17 cellular contexts compared by ENCODE assay signal in genomic region chr10:132137111-132138072, GRCh38.
"Had no signal": no experiment of that assay in that cellular context is flagged by ENCODE, and none has a peak within 500 bp of the region (broad histone marks: within the 10 kb centered on the region; RNA-seq: fewer than 3 reads in every experiment).

No MANE protein-coding gene starts in this region.

- H3K4me3 Mint-ChIP-seq: activated T-cell treated with anti-CD3 and anti-CD28 coated beads, Interleukin-2, amount 50 U/mL, for 24 hours; naive thymus-derived CD8-positive, alpha-beta T cell; T-helper 2 cell treated with Interferon-gamma antibody and Interleukin-4, amounts not matched to agents 5 μg/mL and 100 μg/mL, for 36 hours had no signal

- H3K27me3 ChIP-seq: colonic mucosa, right lobe of liver, SJSA1 had no signal

- H3K36me3 ChIP-seq: colonic mucosa, right lobe of liver, SJSA1, thoracic aorta had no signal

- H3K36me3 Mint-ChIP-seq: activated naive CD4-positive, alpha-beta T cell treated with anti-CD3 and anti-CD28 coated beads, Interleukin-2, amount 50 U/mL, for 72 hours; naive thymus-derived CD8-positive, alpha-beta T cell had no signal

- DNase-seq: activated CD4-positive, alpha-beta T cell treated with anti-CD3 and anti-CD28 coated beads, Interleukin-2, amount 50 U/mL, for 48 hours; activated gamma-delta T cell; activated T-cell treated with anti-CD3 and anti-CD28 coated beads, Interleukin-2, amount 50 U/mL, for 24 hours; caudate nucleus; colonic mucosa; effector CD4-positive, alpha-beta T cell; hypothalamus; kidney glomerular epithelial cell; SW 1271 had no signal

- H3K27ac ChIP-seq: colonic mucosa, esophagus muscularis mucosa, psoas muscle, right lobe of liver, SJSA1, thoracic aorta had no signal

- H3K9me3 ChIP-seq: colonic mucosa, esophagus muscularis mucosa, psoas muscle, right lobe of liver, SJSA1, thoracic aorta had no signal

- H3K4me3 ChIP-seq: colonic mucosa, esophagus muscularis mucosa, psoas muscle, right lobe of liver, SJSA1, thoracic aorta had no signal

- H3K4me1 ChIP-seq: colonic mucosa, psoas muscle, right lobe of liver, SJSA1 had no signal

- H3K27ac Mint-ChIP-seq: activated T-cell treated with anti-CD3 and anti-CD28 coated beads, Interleukin-2, amount 50 U/mL, for 24 hours; T-helper 2 cell treated with Interferon-gamma antibody and Interleukin-4, amounts not matched to agents 5 μg/mL and 100 μg/mL, for 36 hours had no signal

- H3K9me3 Mint-ChIP-seq: activated naive CD4-positive, alpha-beta T cell treated with anti-CD3 and anti-CD28 coated beads, Interleukin-2, amount 50 U/mL, for 72 hours; activated T-cell treated with anti-CD3 and anti-CD28 coated beads, Interleukin-2, amount 50 U/mL, for 24 hours; naive thymus-derived CD8-positive, alpha-beta T cell; T-helper 2 cell treated with Interferon-gamma antibody and Interleukin-4, amounts not matched to agents 5 μg/mL and 100 μg/mL, for 36 hours had no signal

- ATAC-seq: activated naive CD4-positive, alpha-beta T cell treated with anti-CD3 and anti-CD28 coated beads, Interleukin-2, amount 50 U/mL, for 72 hours; naive thymus-derived CD8-positive, alpha-beta T cell; psoas muscle; right lobe of liver had no signal
